Comparison of ENCODE assay signal across 20 cellular contexts in the genomic region with DNA sequence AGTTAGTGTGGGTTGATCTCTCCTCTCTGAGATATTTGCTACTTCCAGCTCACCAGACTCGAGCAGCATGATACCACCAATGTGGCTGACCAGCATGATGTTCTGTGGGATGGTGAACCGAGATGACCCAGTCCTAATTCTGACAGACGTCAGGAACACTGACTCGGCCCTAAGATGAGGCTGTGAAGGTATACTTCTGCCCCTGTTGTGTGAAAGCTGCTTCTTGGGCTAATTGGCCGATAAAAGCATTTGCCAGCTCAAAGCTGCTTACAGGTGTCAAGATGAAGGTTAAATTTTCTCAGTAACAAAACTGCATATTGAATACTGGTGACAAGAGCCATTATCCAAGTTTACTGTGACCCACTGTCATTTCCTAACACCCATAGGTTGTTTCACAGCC.
DNase-seq lines count a peak whose midpoint lies in the region; ATAC-seq and TF ChIP-seq lines count a peak whose summit lies in the region.
"Had no signal": no experiment of that assay in that cellular context is flagged by ENCODE, and none has a peak within 500 bp of the region (broad histone marks: within the 10 kb centered on the region; RNA-seq: fewer than 3 reads in every experiment).

No MANE protein-coding gene starts in this region.

- ATAC-seq in central memory CD8-positive, alpha-beta T cell (replicated peaks; ENCODE audit: extremely low read depth, poor library complexity, severe bottlenecking): no peak
- ATAC-seq in gastroesophageal sphincter: no peak
- ATAC-seq: GM12878 had no signal

- TF ChIP-seq POLR2A in gastroesophageal sphincter (IDR thresholded peaks at IDR 0.05): no peak

- H3K27me3 ChIP-seq in endodermal cell (ENCODE audit: control insufficient read depth, insufficient read depth, low read length, poor library complexity, severe bottlenecking): peaks cover 42% of the 10 kb centered on the region
- peaks cover 7% of the 10 kb centered on the region for H3K27me3 ChIP-seq in osteoblast (ENCODE audit: insufficient read depth, low read length)
- H3K27me3 ChIP-seq in gastroesophageal sphincter: peaks cover 64% of the 10 kb centered on the region
- H3K27me3 ChIP-seq in MM.1S (replicated peaks; ENCODE audit: insufficient read depth, low read length): peaks cover 81% of the 10 kb centered on the region

- H3K4me2 ChIP-seq in osteoblast (ENCODE audit: insufficient read depth, low read length) (no peak overlapping the region), MM.1S (ENCODE audit: low read depth, low read length) (no peak overlapping the region)

- H2AFZ ChIP-seq in osteoblast (ENCODE audit: low read length) (no peak overlapping the region), MM.1S (ENCODE audit: low read length) (no peak overlapping the region)

- TF ChIP-seq EP300 in gastroesophageal sphincter (IDR thresholded peaks at IDR 0.05): no peak

- H3K4me1 Mint-ChIP-seq in central memory CD8-positive, alpha-beta T cell: peaks cover 11% of the 10 kb centered on the region
- H3K4me1 Mint-ChIP-seq in endodermal cell: peaks cover 4% of the 10 kb centered on the region
- H3K4me1 Mint-ChIP-seq in type B pancreatic cell (ENCODE audit: unreplicated experiment): peaks cover 8% of the 10 kb centered on the region

- no peak for DNase-seq in central memory CD8-positive, alpha-beta T cell (ENCODE audit: low spot score in 2 of 2)
- peak; percentile 24 for DNase-seq in endodermal cell
- peak; percentile 43 for DNase-seq in osteoblast (ENCODE audit: insufficient read length, low spot score, missing footprints)
- peak; percentile 31 for DNase-seq in type B pancreatic cell (ENCODE audit: extremely low spot score, unreplicated experiment)
- no peak for DNase-seq in MM.1S
- no peak for DNase-seq in NCI-H2196 treated with DMSO at 0.1 percent for 48 hours (lab: John Stamatoyannopoulos, UW; ENCODE audit: unreplicated experiment)
- DNase-seq: ACHN; BE2C; C1 segment of cervical spinal cord; CD4-positive, CD25-positive, alpha-beta regulatory T cell; CD8-positive, alpha-beta memory T cell; COR-L47; DMS 273 treated with DMSO at 0.1 percent for 48 hours; DMS53; DND-41; EL had no signal

- TF ChIP-seq CTCF in endodermal cell (conservative IDR thresholded peaks at IDR 0.05): no peak
- no peak for TF ChIP-seq CTCF in osteoblast (IDR thresholded peaks at IDR 0.05; ENCODE audit: extremely low read depth, low read depth, low read length)
- no peak for TF ChIP-seq CTCF in type B pancreatic cell (conservative IDR thresholded peaks at IDR 0.05)
- no peak for TF ChIP-seq CTCF in gastroesophageal sphincter (IDR thresholded peaks at IDR 0.05)
- TF ChIP-seq CTCF in MM.1S (IDR thresholded peaks at IDR 0.05; ENCODE audit: low read length): no peak

- H3K9me3 Mint-ChIP-seq in central memory CD8-positive, alpha-beta T cell: no peaks in the 10 kb centered on the region
- H3K9me3 Mint-ChIP-seq in endodermal cell (no peaks in the 10 kb centered on the region), type B pancreatic cell (no peaks in the 10 kb centered on the region)
- H3K9me3 Mint-ChIP-seq: CD8-positive, alpha-beta memory T cell; H9 had no signal

- H3K9ac ChIP-seq in endodermal cell (ENCODE audit: extremely low read depth, low read length, poor library complexity, severe bottlenecking): no peak overlapping the region
- H3K9ac ChIP-seq in MM.1S (ENCODE audit: low read length): no peak overlapping the region

- no peaks in the 10 kb centered on the region for H3F3A ChIP-seq in MM.1S (ENCODE audit: insufficient read depth, low read length)

- no peaks in the 10 kb centered on the region for H3K9me2 ChIP-seq in MM.1S (replicated peaks; ENCODE audit: insufficient read depth, low read length)

- peaks cover 2% of the 10 kb centered on the region for H3K36me3 Mint-ChIP-seq in central memory CD8-positive, alpha-beta T cell (ENCODE audit: insufficient read depth)
- H3K36me3 Mint-ChIP-seq in endodermal cell (ENCODE audit: low read depth) (no peaks in the 10 kb centered on the region), type B pancreatic cell (no peaks in the 10 kb centered on the region)
- H3K36me3 Mint-ChIP-seq: CD4-positive, CD25-positive, alpha-beta regulatory T cell had no signal

- no peaks in the 10 kb centered on the region for H3K79me2 ChIP-seq in osteoblast (ENCODE audit: insufficient read depth, low read length)
- H3K79me2 ChIP-seq in MM.1S (ENCODE audit: low read length): no peaks in the 10 kb centered on the region

- no peak overlapping the region for H3K27ac ChIP-seq in endodermal cell (ENCODE audit: low read depth, low read length)
- no peak overlapping the region for H3K27ac ChIP-seq in osteoblast (ENCODE audit: low read depth, low read length)
- H3K27ac ChIP-seq in gastroesophageal sphincter: no peak overlapping the region
- H3K27ac ChIP-seq in MM.1S (ENCODE audit: low read length): no peak overlapping the region
- H3K27ac ChIP-seq: HL-60 had no signal

- 82 to 84% methylated on average over 5 of the region's 5 CpGs for WGBS in endodermal cell (ENCODE audit: insufficient coverage in 1 of 2, insufficient read length in 1 of 2), 2 experiments
- WGBS in gastroesophageal sphincter (ENCODE audit: low coverage in 1 of 2), 2 donors: 65 to 88% methylated on average over 1 to 5 of the region's 5 CpGs

- H3K9me3 ChIP-seq in endodermal cell (ENCODE audit: control insufficient read depth, low read length) (no peaks in the 10 kb centered on the region), osteoblast (ENCODE audit: low read depth, low read length) (no peaks in the 10 kb centered on the region), gastroesophageal sphincter (no peaks in the 10 kb centered on the region), MM.1S (replicated peaks; ENCODE audit: insufficient read depth, low read length) (no peaks in the 10 kb centered on the region)
- H3K9me3 ChIP-seq: BE2C had no signal

- no peak overlapping the region for H3K4me3 Mint-ChIP-seq in central memory CD8-positive, alpha-beta T cell
- H3K4me3 Mint-ChIP-seq in endodermal cell: no peak overlapping the region
- H3K4me3 Mint-ChIP-seq in type B pancreatic cell: no peak overlapping the region
- H3K4me3 Mint-ChIP-seq: CD4-positive, CD25-positive, alpha-beta regulatory T cell; H9 had no signal

- H3K4me1 ChIP-seq in endodermal cell (ENCODE audit: control insufficient read depth, insufficient read depth, low read length) (peaks cover 2% of the 10 kb centered on the region), osteoblast (ENCODE audit: insufficient read depth, low read length) (no peaks in the 10 kb centered on the region), gastroesophageal sphincter (peaks cover 0 to 2% (median 0%) of the 10 kb centered on the region in 3 donors), MM.1S (ENCODE audit: low read length) (no peaks in the 10 kb centered on the region)
- H3K4me1 ChIP-seq: BE2C had no signal

- peak overlapping the region; percentile 23 for H3K27ac Mint-ChIP-seq in central memory CD8-positive, alpha-beta T cell (ENCODE audit: low read depth)
- no peak overlapping the region for H3K27ac Mint-ChIP-seq in endodermal cell
- H3K27ac Mint-ChIP-seq in type B pancreatic cell: no peak overlapping the region

- H3K4me3 ChIP-seq in endodermal cell (ENCODE audit: low read length): no peak overlapping the region
- no peak overlapping the region for H3K4me3 ChIP-seq in osteoblast (ENCODE audit: insufficient read depth, low read length)
- H3K4me3 ChIP-seq in gastroesophageal sphincter: no peak overlapping the region
- no peak overlapping the region for H3K4me3 ChIP-seq in MM.1S (ENCODE audit: low read length)
- H3K4me3 ChIP-seq: GM12878 had no signal

- no peaks in the 10 kb centered on the region for H4K20me1 ChIP-seq in osteoblast (ENCODE audit: insufficient read depth, low read length)
- no peaks in the 10 kb centered on the region for H4K20me1 ChIP-seq in MM.1S (ENCODE audit: insufficient read depth, low read length)

- H3K36me3 ChIP-seq in endodermal cell (ENCODE audit: control insufficient read depth, insufficient read depth, low read length) (no peaks in the 10 kb centered on the region), osteoblast (ENCODE audit: insufficient read depth, low read length) (no peaks in the 10 kb centered on the region), gastroesophageal sphincter (no peaks in the 10 kb centered on the region), MM.1S (replicated peaks; ENCODE audit: insufficient read depth, low read length) (no peaks in the 10 kb centered on the region)
- H3K36me3 ChIP-seq: BE2C had no signal

- peaks cover 40% of the 10 kb centered on the region for H3K27me3 Mint-ChIP-seq in central memory CD8-positive, alpha-beta T cell
- peaks cover 37% of the 10 kb centered on the region for H3K27me3 Mint-ChIP-seq in endodermal cell (ENCODE audit: insufficient read depth)
- peaks cover 79% of the 10 kb centered on the region for H3K27me3 Mint-ChIP-seq in type B pancreatic cell

Comparison
In these comparisons a context has a peak if more than half of its experiments do, and no peak if none do; other contexts are left out.
1. DNase-seq: peak in endodermal cell (single experiment), osteoblast (single experiment) and type B pancreatic cell (single experiment); none in central memory CD8-positive, alpha-beta T cell (0 of 2), MM.1S (single experiment) and NCI-H2196 treated with DMSO at 0.1 percent for 48 hours (single experiment).